Comparison of ENCODE assay signal across 11 cellular contexts in genomic region chr3:121855555-121855954, GRCh38. TPM values are rescaled to one million over a fixed set of nuclear protein-coding genes. Genes with fewer than 3 reads are reported as not detected.
DNase-seq lines count a peak whose midpoint lies in the region; ATAC-seq, FAIRE-seq and TF ChIP-seq lines count a peak whose summit lies in the region.
"Had no signal": no experiment of that assay in that cellular context is flagged by ENCODE, and none has a peak within 500 bp of the region (broad histone marks: within the 10 kb centered on the region; RNA-seq: fewer than 3 reads in every experiment).

No MANE protein-coding gene starts in this region.

- dilution Hi-C loops in keratinocyte (cut with MboI; ENCODE audit: extremely low pct_ligation_motif_present, low sequenced_read_pairs), result no loop called here

- ATAC-seq in T-helper 17 cell (no peak), GM19351 (IDR thresholded peaks at IDR 0.05; ENCODE audit: unreplicated experiment) (no peak)
- ATAC-seq in naive thymus-derived CD4-positive, alpha-beta T cell, result no peak
- ATAC-seq: activated naive CD4-positive, alpha-beta T cell treated with anti-CD3 and anti-CD28 coated beads, Interleukin-2, amount 50 U/mL, for 72 hours had no signal

- no peaks in the 10 kb centered on the region for H3K79me2 ChIP-seq in keratinocyte (ENCODE audit: control insufficient read depth, insufficient read depth, low read length)

- H3K27me3 ChIP-seq in keratinocyte (ENCODE audit: control insufficient read depth, extremely low read depth, insufficient read depth, low read length) (no peaks in the 10 kb centered on the region), adrenal gland (no peaks in the 10 kb centered on the region)
- no peaks in the 10 kb centered on the region for H3K27me3 ChIP-seq in naive thymus-derived CD4-positive, alpha-beta T cell (ENCODE audit: control insufficient read depth in 2 of 2, insufficient read depth in 2 of 2, low read length in 2 of 2)
- H3K27me3 ChIP-seq: pancreas had no signal

- intact Hi-C loops in adrenal gland (cut with DNase I), result no loop called here
- intact Hi-C loops in naive thymus-derived CD4-positive, alpha-beta T cell (cut with micrococcal nuclease), result no loop called here

- H3K4me1 ChIP-seq in keratinocyte (ENCODE audit: control insufficient read depth, extremely low read depth, insufficient read depth, low read length), result peaks cover 7% of the 10 kb centered on the region
- H3K4me1 ChIP-seq in adrenal gland (replicated peaks in 1 of 2), result no peaks in the 10 kb centered on the region
- no peaks in the 10 kb centered on the region for H3K4me1 ChIP-seq in naive thymus-derived CD4-positive, alpha-beta T cell (ENCODE audit: control insufficient read depth in 2 of 2, insufficient read depth in 2 of 2, low read length in 2 of 2)
- H3K4me1 ChIP-seq: pancreas had no signal

- H3K27me3 Mint-ChIP-seq in T-helper 17 cell, result no peaks in the 10 kb centered on the region
- H3K27me3 Mint-ChIP-seq in naive thymus-derived CD4-positive, alpha-beta T cell, result no peaks in the 10 kb centered on the region

- H3K4me1 Mint-ChIP-seq in T-helper 17 cell, result peaks cover 4% of the 10 kb centered on the region
- peaks cover 0 to 3% (median 0%) of the 10 kb centered on the region in 7 donors for H3K4me1 Mint-ChIP-seq in naive thymus-derived CD4-positive, alpha-beta T cell

- CTCF ChIA-PET in HEK293T (lab: Yijun Ruan, JAX), result no interaction called here
- CTCF ChIA-PET in naive thymus-derived CD4-positive, alpha-beta T cell (lab: Charles Lee), result no interaction called here

- H3K4me3 ChIP-seq in keratinocyte (ENCODE audit: control insufficient read depth in 2 of 3, extremely low read depth in 1 of 3, insufficient read depth in 2 of 3, low read depth in 1 of 3, low read length in 3 of 3) (no peak overlapping the region), adrenal gland (no peak overlapping the region)
- no peak overlapping the region for H3K4me3 ChIP-seq in naive thymus-derived CD4-positive, alpha-beta T cell (ENCODE audit: low read length)
- H3K4me3 ChIP-seq: pancreas had no signal

- peaks cover 3% of the 10 kb centered on the region for H3K36me3 Mint-ChIP-seq in T-helper 17 cell (ENCODE audit: low read depth)
- peaks cover 0 to 38% (median 26%) of the 10 kb centered on the region in 5 donors for H3K36me3 Mint-ChIP-seq in naive thymus-derived CD4-positive, alpha-beta T cell

- no peaks in the 10 kb centered on the region for H4K20me1 ChIP-seq in keratinocyte (ENCODE audit: control insufficient read depth, extremely low read depth, insufficient read depth, low read length)

- TF ChIP-seq CTCF in keratinocyte (optimal IDR thresholded peaks at IDR 0.05 in 1 of 3, IDR thresholded peaks at IDR 0.05 in 1 of 3, conservative IDR thresholded peaks at IDR 0.05 in 1 of 3; ENCODE audit: extremely low read depth in 1 of 3, insufficient read depth in 2 of 3, low read length in 3 of 3) (peak; percentile 53 to 57 (median 56)), adrenal gland (IDR thresholded peaks at IDR 0.05) (peak in 3 of 6 experiments; percentile 8 to 11 (median 11))

- DNase-seq in D341Med (ENCODE audit: low spot score) (peak; percentile 27), HEK293T (ENCODE audit: extremely low spot score) (peak; percentile 8), T-helper 17 cell (no peak), keratinocyte (ENCODE audit: low read depth, low spot score) (no peak), adrenal gland (no peak), LoVo (ENCODE audit: low spot score) (no peak)
- no peak for DNase-seq in naive thymus-derived CD4-positive, alpha-beta T cell
- DNase-seq: pancreas had no signal

- no peak overlapping the region for H3K9ac ChIP-seq in keratinocyte (ENCODE audit: control insufficient read depth, extremely low read depth, insufficient read depth, low read length)

- H3K27ac ChIP-seq in keratinocyte (ENCODE audit: control insufficient read depth, insufficient read depth, low read length) (no peak overlapping the region), adrenal gland (no peak overlapping the region)
- H3K27ac ChIP-seq in naive thymus-derived CD4-positive, alpha-beta T cell (ENCODE audit: low read depth, low read length), result no peak overlapping the region
- H3K27ac ChIP-seq: pancreas had no signal

- H3K4me3 Mint-ChIP-seq in T-helper 17 cell, result no peak overlapping the region
- no peak overlapping the region for H3K4me3 Mint-ChIP-seq in naive thymus-derived CD4-positive, alpha-beta T cell
- H3K4me3 Mint-ChIP-seq: T-helper 1 cell treated with Interleukin-12 subunit alpha and Interleukin-12 subunit beta and Interleukin-4 antibody, amounts not matched to agents 30 μg/mL and 1 μg/mL, for 36 hours had no signal

- POLR2A ChIA-PET in HEK293T (lab: Yijun Ruan, JAX), result no interaction called here
- POLR2A ChIA-PET in naive thymus-derived CD4-positive, alpha-beta T cell (lab: Charles Lee), result no interaction called here

- H3K4me2 ChIP-seq in keratinocyte (ENCODE audit: control insufficient read depth, extremely low read depth, insufficient read depth, low read depth, low read length), result no peak overlapping the region

- WGBS in adrenal gland, 4 donors, result 44 to 56% (median 45%) methylated on average over 5 of the region's 5 CpGs

- peak; percentile 29 for FAIRE-seq in keratinocyte (lab: Jason Lieb, UNC)
- FAIRE-seq: pancreas had no signal

- H2AFZ ChIP-seq in keratinocyte (ENCODE audit: control insufficient read depth, low read length), result no peak overlapping the region

- TF ChIP-seq POLR2A in adrenal gland (IDR thresholded peaks at IDR 0.05), result no peak

- no peaks in the 10 kb centered on the region for H3K36me3 ChIP-seq in keratinocyte (ENCODE audit: control insufficient read depth in 2 of 2, extremely low read depth in 1 of 2, insufficient read depth in 2 of 2, low read length in 2 of 2)
- no peaks in the 10 kb centered on the region for H3K36me3 ChIP-seq in adrenal gland (replicated peaks in 1 of 2)
- H3K36me3 ChIP-seq in naive thymus-derived CD4-positive, alpha-beta T cell (ENCODE audit: control insufficient read depth in 2 of 3, insufficient read depth in 3 of 3, low read length in 3 of 3), result no peaks in the 10 kb centered on the region
- H3K36me3 ChIP-seq: pancreas had no signal

- no peaks in the 10 kb centered on the region for H3K9me3 ChIP-seq in T-helper 17 cell (ENCODE audit: control insufficient read depth, low read length, poor library complexity, severe bottlenecking)
- H3K9me3 ChIP-seq in keratinocyte (ENCODE audit: control insufficient read depth, low read depth, low read length), result no peaks in the 10 kb centered on the region
- H3K9me3 ChIP-seq in adrenal gland (replicated peaks in 1 of 3), result no peaks in the 10 kb centered on the region
- H3K9me3 ChIP-seq in naive thymus-derived CD4-positive, alpha-beta T cell (ENCODE audit: control insufficient read depth in 2 of 3, low read length in 3 of 3), result no peaks in the 10 kb centered on the region
- H3K9me3 ChIP-seq: pancreas had no signal

- H3K9me1 ChIP-seq in keratinocyte (ENCODE audit: control insufficient read depth, extremely low read depth, insufficient read depth, low read length), result no peaks in the 10 kb centered on the region

- peak overlapping the region; percentile 6 for H3K27ac Mint-ChIP-seq in T-helper 17 cell
- H3K27ac Mint-ChIP-seq in naive thymus-derived CD4-positive, alpha-beta T cell, result no peak overlapping the region
- H3K27ac Mint-ChIP-seq: activated naive CD4-positive, alpha-beta T cell treated with anti-CD3 and anti-CD28 coated beads, Interleukin-2, amount 50 U/mL, for 72 hours; T-helper 1 cell treated with Interleukin-12 subunit alpha and Interleukin-12 subunit beta and Interleukin-4 antibody, amounts not matched to agents 30 μg/mL and 1 μg/mL, for 36 hours had no signal

- peaks cover 0 to 5% (median 0%) of the 10 kb centered on the region in 11 donors for H3K9me3 Mint-ChIP-seq in naive thymus-derived CD4-positive, alpha-beta T cell
- H3K9me3 Mint-ChIP-seq: activated naive CD4-positive, alpha-beta T cell treated with anti-CD3 and anti-CD28 coated beads, Interleukin-2, amount 50 U/mL, for 72 hours; T-helper 1 cell treated with Interleukin-12 subunit alpha and Interleukin-12 subunit beta and Interleukin-4 antibody, amounts not matched to agents 30 μg/mL and 1 μg/mL, for 36 hours had no signal

RNA-seq across cellular contexts. Expression of gene EAF2, which starts 20.5 kb away (rescaled TPM):
- total RNA-seq in T-helper 17 cell, result 1 to 10 TPM; 5.5 to 7.6 TPM
- polyA plus RNA-seq in keratinocyte, result 3.1 to 4.4 TPM (median 3.3 TPM) in 3 replicates
- polyA plus RNA-seq in keratinocyte (2011; ENCODE audit: low read depth), result 2.1 TPM
- 2.8 and 3.6 TPM in 2 replicates for polyA plus RNA-seq in keratinocyte (2011; cell fraction: cytosol; rRNA removed)
- polyA plus RNA-seq in keratinocyte (2011; cell fraction: nucleus; rRNA removed), result 1.5 and 3.1 TPM in 2 replicates
- polyA plus RNA-seq in keratinocyte (2012; ENCODE audit: low replicate concordance), result 2.5 and 4.2 TPM in 2 replicates
- 1.3 to 2.5 TPM in 2 of 3 replicates, not detected in the other for polyA minus RNA-seq in keratinocyte
- polyA minus RNA-seq in keratinocyte (2011; cell fraction: cytosol; rRNA and poly(A)+ RNA removed), result not detected
- polyA minus RNA-seq in keratinocyte (2011; cell fraction: nucleus; rRNA and poly(A)+ RNA removed), result 1.3 and 2.2 TPM in 2 replicates
- total RNA-seq in adrenal gland, result 10 to 100 TPM in 1 of 8 donors, 1 to 10 TPM in 7; 1.4 to 13.9 (median 5.6) TPM
- 1 to 10 TPM; 4.0 to 8.1 (median 6.4) TPM for polyA plus RNA-seq in adrenal gland
- total RNA-seq in naive thymus-derived CD4-positive, alpha-beta T cell, result 10 to 100 TPM in 2 of 5 experiments, 1 to 10 TPM in 3; 6.4 to 16.1 (median 7.5) TPM
- 10 to 100 TPM; 13.6 to 16.6 TPM for polyA plus RNA-seq in naive thymus-derived CD4-positive, alpha-beta T cell

RNA-seq across cellular contexts. Expression of gene IQCB1, which starts 20.7 kb away (rescaled TPM):
- total RNA-seq in T-helper 17 cell (10 to 100 TPM; 47.4 to 55.1 TPM), adrenal gland (10 to 100 TPM in 3 of 8 donors, 1 to 10 TPM in 5; 6.5 to 17.8 (median 9.4) TPM)
- polyA plus RNA-seq in keratinocyte (6.7 to 14.7 TPM (median 8.7 TPM) in 3 replicates), adrenal gland (10 to 100 TPM; 11.9 to 13.9 (median 13.3) TPM)
- polyA plus RNA-seq in keratinocyte (2011; ENCODE audit: low read depth), result 24.7 TPM
- 3.6 and 6.7 TPM in 2 replicates for polyA plus RNA-seq in keratinocyte (2011; cell fraction: cytosol; rRNA removed)
- 18.0 and 20.3 TPM in 2 replicates for polyA plus RNA-seq in keratinocyte (2011; cell fraction: nucleus; rRNA removed)
- 6.1 and 14.3 TPM in 2 replicates for polyA plus RNA-seq in keratinocyte (2012; ENCODE audit: low replicate concordance)
- 0.39 to 21.8 TPM (median 6.0 TPM) in 3 replicates for polyA minus RNA-seq in keratinocyte
- polyA minus RNA-seq in keratinocyte (2011; cell fraction: cytosol; rRNA and poly(A)+ RNA removed), result 2.7 TPM
- 8.8 and 12.7 TPM in 2 replicates for polyA minus RNA-seq in keratinocyte (2011; cell fraction: nucleus; rRNA and poly(A)+ RNA removed)
- total RNA-seq in naive thymus-derived CD4-positive, alpha-beta T cell, result 10 to 100 TPM; 32.6 to 45.6 (median 35.8) TPM
- polyA plus RNA-seq in naive thymus-derived CD4-positive, alpha-beta T cell, result 10 to 100 TPM; 20.3 to 21.5 TPM

RNA-seq across cellular contexts. Expression of gene SLC15A2, which starts 38.6 kb away (rescaled TPM):
- 1 to 10 TPM in 1 of 2 donors, under 1 TPM in 1; 0.44 to 2.6 TPM for total RNA-seq in T-helper 17 cell
- polyA plus RNA-seq in keratinocyte, result 1.6 to 3.4 TPM (median 2.6 TPM) in 3 replicates
- polyA plus RNA-seq in keratinocyte (2011; ENCODE audit: low read depth), result 0.92 TPM
- 1.2 and 1.5 TPM in 2 replicates for polyA plus RNA-seq in keratinocyte (2011; cell fraction: cytosol; rRNA removed)
- polyA plus RNA-seq in keratinocyte (2011; cell fraction: nucleus; rRNA removed), result 4.3 and 5.4 TPM in 2 replicates
- 0.96 and 2.3 TPM in 2 replicates for polyA plus RNA-seq in keratinocyte (2012; ENCODE audit: low replicate concordance)
- polyA minus RNA-seq in keratinocyte, result 0.26 to 12.6 TPM (median 5.3 TPM) in 3 replicates
- 1.5 TPM for polyA minus RNA-seq in keratinocyte (2011; cell fraction: cytosol; rRNA and poly(A)+ RNA removed)
- polyA minus RNA-seq in keratinocyte (2011; cell fraction: nucleus; rRNA and poly(A)+ RNA removed), result 6.4 and 10.7 TPM in 2 replicates
- total RNA-seq in adrenal gland, result 1 to 10 TPM; 1.4 to 4.0 (median 2.4) TPM
- polyA plus RNA-seq in adrenal gland, result 1 to 10 TPM in 2 of 3 donors, under 1 TPM in 1; 0.51 to 2.1 (median 1.2) TPM
- 1 to 10 TPM; 1.6 to 6.8 (median 3.8) TPM for total RNA-seq in naive thymus-derived CD4-positive, alpha-beta T cell
- under 1 TPM in 1 of 2 donors, not detected in 1; 0.46 TPM for polyA plus RNA-seq in naive thymus-derived CD4-positive, alpha-beta T cell

Comparison
In these comparisons a context has a peak if more than half of its experiments do, and no peak if none do; other contexts are left out.
1. DNase-seq: peak in D341Med (single experiment) and HEK293T (single experiment); none in T-helper 17 cell (0 of 3), keratinocyte (single experiment), adrenal gland (0 of 7), LoVo (single experiment) and naive thymus-derived CD4-positive, alpha-beta T cell (0 of 9).